1 cellular context compared by ENCODE assay signal in the genomic region with DNA sequence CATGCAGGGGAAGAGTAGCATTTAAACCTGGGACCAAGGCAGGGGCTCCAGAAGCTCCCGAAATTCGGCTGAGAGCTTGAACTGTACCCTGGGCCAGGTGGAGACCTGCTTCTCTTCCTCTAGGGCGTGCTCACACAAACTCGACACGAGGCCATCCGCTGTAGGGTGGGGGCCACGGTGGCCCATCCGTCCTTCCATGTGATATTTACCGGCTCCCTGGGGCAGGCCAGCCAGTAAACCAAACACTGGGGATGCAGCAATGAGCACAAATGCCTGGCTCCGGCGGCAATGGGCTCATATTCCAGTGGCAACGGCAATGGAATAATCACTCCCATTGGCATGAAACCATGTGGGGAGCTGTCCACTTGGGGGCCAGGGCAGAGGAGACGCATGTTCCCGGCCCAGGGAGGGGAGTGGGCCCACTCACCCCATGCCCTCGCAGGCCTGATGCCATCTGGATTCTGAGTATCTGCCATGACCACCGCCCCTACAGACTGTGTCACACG.
TF ChIP-seq lines count a peak whose summit lies in the region.

No MANE protein-coding gene starts in this region.

TF ChIP-seq in HepG2, 621 proteins besides CTCF, POLR2A, EP300 and RAD21:
- TF ChIP-seq, protein P1, sequence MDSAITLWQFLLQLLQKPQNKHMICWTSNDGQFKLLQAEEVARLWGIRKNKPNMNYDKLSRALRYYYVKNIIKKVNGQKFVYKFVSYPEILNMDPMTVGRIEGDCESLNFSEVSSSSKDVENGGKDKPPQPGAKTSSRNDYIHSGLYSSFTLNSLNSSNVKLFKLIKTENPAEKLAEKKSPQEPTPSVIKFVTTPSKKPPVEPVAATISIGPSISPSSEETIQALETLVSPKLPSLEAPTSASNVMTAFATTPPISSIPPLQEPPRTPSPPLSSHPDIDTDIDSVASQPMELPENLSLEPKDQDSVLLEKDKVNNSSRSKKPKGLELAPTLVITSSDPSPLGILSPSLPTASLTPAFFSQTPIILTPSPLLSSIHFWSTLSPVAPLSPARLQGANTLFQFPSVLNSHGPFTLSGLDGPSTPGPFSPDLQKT (CRISPR knock-in tag; IDR thresholded peaks at IDR 0.05; ENCODE audit: borderline replicate concordance) = no peak
- 0 out of 2 replicates have a peak, but pooled peaks have one; percentile 5 for TF ChIP-seq ZC3H13 (CRISPR knock-in tag; IDR thresholded peaks at IDR 0.05)
- TF ChIP-seq NRL (CRISPR knock-in tag; IDR thresholded peaks at IDR 0.05; ENCODE audit: borderline replicate concordance) = 0 out of 2 replicates have a peak, but pooled peaks have one; percentile 43
- peak; percentile 35 for TF ChIP-seq AGO2 (optimal IDR thresholded peaks at IDR 0.05; ENCODE audit: low read depth, low read length)
